1 cellular context compared by ENCODE assay signal in genomic region chr9:35135988-35136387, GRCh38.
TF ChIP-seq lines count a peak whose summit lies in the region.

No MANE protein-coding gene starts in this region.

TF ChIP-seq in K562, 482 proteins besides CTCF, POLR2A, EP300 and RAD21:
- no peak for TF ChIP-seq TSHZ1 (CRISPR knock-in tag; IDR thresholded peaks at IDR 0.05)
- peak; percentile 85 for TF ChIP-seq TBP (optimal IDR thresholded peaks at IDR 0.05; ENCODE audit: low read depth, low read length)
- TF ChIP-seq POLR2H (tag; IDR thresholded peaks at IDR 0.05; ENCODE audit: low read depth) = 0 out of 2 replicates have a peak, but pooled peaks have one; percentile 22
- no peak for TF ChIP-seq CREB3L1 (IDR thresholded peaks at IDR 0.05; ENCODE audit: borderline replicate concordance, low read depth)
- peak; percentile 68 for TF ChIP-seq POLR3A (IDR thresholded peaks at IDR 0.05; ENCODE audit: borderline replicate concordance, extremely low read depth, insufficient read depth, insufficient read length)
